In the genomic region with DNA sequence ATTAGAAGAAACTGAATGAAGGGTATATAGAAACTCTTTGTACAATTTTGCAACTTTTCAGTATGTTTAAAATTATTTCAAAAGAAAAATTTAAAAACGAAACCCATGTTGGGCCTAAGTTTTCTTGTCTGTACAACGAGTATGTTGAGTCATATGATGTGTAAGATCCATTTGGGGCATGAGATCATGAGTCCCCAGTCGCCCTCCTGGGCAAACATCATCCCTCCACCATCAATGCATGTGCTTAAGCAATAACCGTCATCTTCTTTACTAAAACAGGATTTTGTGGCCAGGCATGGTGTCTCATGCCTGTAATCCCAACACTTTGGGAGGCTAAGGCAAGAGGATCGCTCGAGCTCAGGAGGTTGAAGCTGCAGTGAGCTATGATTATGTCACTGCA, we compare ENCODE assay signal across 26 cellular contexts. TPM values are rescaled to one million over a fixed set of nuclear protein-coding genes. Genes with fewer than 3 reads are reported as not detected.
DNase-seq lines count a peak whose midpoint lies in the region; ATAC-seq and TF ChIP-seq lines count a peak whose summit lies in the region.
"Had no signal": no experiment of that assay in that cellular context is flagged by ENCODE, and none has a peak within 500 bp of the region (broad histone marks: within the 10 kb centered on the region; RNA-seq: fewer than 3 reads in every experiment).

No MANE protein-coding gene starts in this region.

- H3K9me3 ChIP-seq in MG63 (no peaks in the 10 kb centered on the region), RWPE2 (ENCODE audit: severe bottlenecking) (peaks cover under 1% of the 10 kb centered on the region), fibroblast of lung (ENCODE audit: control insufficient read depth, insufficient read depth, low read depth, low read length) (no peaks in the 10 kb centered on the region), BE2C (no peaks in the 10 kb centered on the region)
- H3K9me3 ChIP-seq: adrenal gland, prostate gland, SJSA1, tibial artery had no signal

- TF ChIP-seq CTCF in RWPE2 (IDR thresholded peaks at IDR 0.05; ENCODE audit: poor library complexity, severe bottlenecking) = no peak
- no peak for TF ChIP-seq CTCF in fibroblast of lung (conservative IDR thresholded peaks at IDR 0.05 in 1 of 2, IDR thresholded peaks at IDR 0.05 in 1 of 2; ENCODE audit: low read depth in 1 of 2, low read length in 2 of 2)
- TF ChIP-seq CTCF in endothelial cell (IDR thresholded peaks at IDR 0.05; ENCODE audit: unreplicated experiment) = no peak
- no peak for TF ChIP-seq CTCF in BE2C (IDR thresholded peaks at IDR 0.05; ENCODE audit: low read depth, low read length)

- no peaks in the 10 kb centered on the region for H3K27me3 Mint-ChIP-seq in endothelial cell (ENCODE audit: unreplicated experiment)
- H3K27me3 Mint-ChIP-seq: stimulated activated naive CD8-positive, alpha-beta T cell treated with anti-CD3 and anti-CD28 coated beads, Interleukin-15, amount 100 ng/mL, for 72 hours had no signal

- no peak overlapping the region for H3K27ac Mint-ChIP-seq in endothelial cell (ENCODE audit: unreplicated experiment)
- H3K27ac Mint-ChIP-seq: activated CD4-positive, alpha-beta T cell treated with anti-CD3 and anti-CD28 coated beads, Interleukin-2, amount 10 ng/mL, durations not matched to agents 24 days and 14 days; CD14-positive monocyte; endodermal cell had no signal

- no peak overlapping the region for H3K4me3 ChIP-seq in MG63
- no peak overlapping the region for H3K4me3 ChIP-seq in RWPE2 (ENCODE audit: severe bottlenecking)
- H3K4me3 ChIP-seq in fibroblast of lung (replicated peaks in 1 of 4; ENCODE audit: control extremely low read depth in 1 of 4, insufficient read depth in 1 of 4, low read depth in 3 of 4, low read length in 4 of 4) = no peak overlapping the region
- H3K4me3 ChIP-seq in BE2C (ENCODE audit: low read depth, low read length) = no peak overlapping the region
- H3K4me3 ChIP-seq: adrenal gland, cardiac muscle cell, prostate gland, SJSA1, tibial artery had no signal

- H3K27ac ChIP-seq in RWPE2 (ENCODE audit: poor library complexity, severe bottlenecking) (peak overlapping the region; percentile 74), fibroblast of lung (ENCODE audit: insufficient read depth, low read length) (no peak overlapping the region)
- H3K27ac ChIP-seq: adrenal gland, cardiac muscle cell, KMS-11, prostate gland, SJSA1, tibial artery had no signal

- H3K27me3 ChIP-seq in MG63 (no peaks in the 10 kb centered on the region), RWPE2 (ENCODE audit: insufficient read depth, poor library complexity, severe bottlenecking) (no peaks in the 10 kb centered on the region), fibroblast of lung (ENCODE audit: control insufficient read depth, insufficient read depth, low read length) (no peaks in the 10 kb centered on the region), BE2C (peaks cover 37% of the 10 kb centered on the region)
- H3K27me3 ChIP-seq: SJSA1 had no signal

- DNase-seq in ELR (ENCODE audit: low read depth) = peak; percentile 67
- DNase-seq in MG63 = peak; percentile 8
- no peak for DNase-seq in RWPE2 (ENCODE audit: low spot score)
- peak; percentile 5 to 8 for DNase-seq in fibroblast of lung (ENCODE audit: low read depth in 2 of 2)
- no peak for DNase-seq in endothelial cell (ENCODE audit: low spot score)
- no peak for DNase-seq in BE2C
- DNase-seq: activated CD4-positive, alpha-beta T cell treated with anti-CD3 and anti-CD28 coated beads, Interleukin-2, amount 10 ng/mL, durations not matched to agents 24 days and 14 days; activated T-cell treated with anti-CD3 and anti-CD28 coated beads, Interleukin-2, amount 50 U/mL, for 4 hours; adrenal gland; Calu3; cortex of kidney; endodermal cell; left cardiac atrium; NCI-H2081 treated with DMSO at 0.1 percent for 48 hours; NCI-H82; stimulated activated CD4-positive, alpha-beta T cell treated with anti-CD3 and anti-CD28 coated beads, Interleukin-15, amount 100 ng/mL, for 24 hours; stimulated activated naive CD8-positive, alpha-beta T cell treated with anti-CD3 and anti-CD28 coated beads, Interleukin-15, amount 100 ng/mL, for 72 hours; T-helper 2 cell; tibial artery had no signal

- no peaks in the 10 kb centered on the region for H3K36me3 ChIP-seq in MG63
- H3K36me3 ChIP-seq in RWPE2 (ENCODE audit: low read depth) = no peaks in the 10 kb centered on the region
- H3K36me3 ChIP-seq in fibroblast of lung (ENCODE audit: control insufficient read depth, insufficient read depth, low read length) = no peaks in the 10 kb centered on the region
- H3K36me3 ChIP-seq in BE2C = no peaks in the 10 kb centered on the region
- H3K36me3 ChIP-seq: adrenal gland, cardiac muscle cell, prostate gland, SJSA1, tibial artery had no signal

- H3K4me2 ChIP-seq in fibroblast of lung (ENCODE audit: extremely low read depth, insufficient read depth, low read length) = no peak overlapping the region
- H3K4me2 ChIP-seq: KMS-11 had no signal

- no peak overlapping the region for H3K9ac ChIP-seq in fibroblast of lung (ENCODE audit: insufficient read depth, low read length)
- H3K9ac ChIP-seq: KMS-11 had no signal

- H3K4me1 ChIP-seq in RWPE2 (ENCODE audit: insufficient read depth, poor library complexity, severe bottlenecking) = peaks cover 28% of the 10 kb centered on the region
- no peaks in the 10 kb centered on the region for H3K4me1 ChIP-seq in fibroblast of lung (ENCODE audit: control insufficient read depth, extremely low read depth, insufficient read depth, low read length)
- H3K4me1 ChIP-seq in BE2C = no peaks in the 10 kb centered on the region
- H3K4me1 ChIP-seq: adrenal gland, prostate gland, tibial artery had no signal

- H3K36me3 Mint-ChIP-seq in endothelial cell (ENCODE audit: low read depth, unreplicated experiment) = no peaks in the 10 kb centered on the region
- H3K36me3 Mint-ChIP-seq: CD14-positive monocyte had no signal

- no peak overlapping the region for H2AFZ ChIP-seq in fibroblast of lung (ENCODE audit: low read length)

- H4K20me1 ChIP-seq in fibroblast of lung (ENCODE audit: control insufficient read depth, extremely low read depth, insufficient read depth, low read length) = no peaks in the 10 kb centered on the region

- ATAC-seq in RWPE2 (ENCODE audit: low read depth) = no peak
- no peak for ATAC-seq in GM18861 (IDR thresholded peaks at IDR 0.05; ENCODE audit: unreplicated experiment)
- ATAC-seq in GM21515 (IDR thresholded peaks at IDR 0.05; ENCODE audit: unreplicated experiment) = no peak
- ATAC-seq: activated T-cell treated with anti-CD3 and anti-CD28 coated beads, Interleukin-2, amount 50 U/mL, for 4 hours; left cardiac atrium; stimulated activated naive CD8-positive, alpha-beta T cell treated with anti-CD3 and anti-CD28 coated beads, Interleukin-15, amount 100 ng/mL, for 72 hours had no signal

- H3K4me1 Mint-ChIP-seq in endothelial cell (ENCODE audit: unreplicated experiment) = no peaks in the 10 kb centered on the region

- H3K9me3 Mint-ChIP-seq in endothelial cell (ENCODE audit: unreplicated experiment) = no peaks in the 10 kb centered on the region
- H3K9me3 Mint-ChIP-seq: activated CD4-positive, alpha-beta T cell treated with anti-CD3 and anti-CD28 coated beads, Interleukin-2, amount 10 ng/mL, durations not matched to agents 24 days and 14 days; activated T-cell treated with anti-CD3 and anti-CD28 coated beads, Interleukin-2, amount 50 U/mL, for 4 hours; CD14-positive monocyte; endodermal cell; stimulated activated naive CD8-positive, alpha-beta T cell treated with anti-CD3 and anti-CD28 coated beads, Interleukin-15, amount 100 ng/mL, for 72 hours had no signal

- H3K4me3 Mint-ChIP-seq in endothelial cell (ENCODE audit: unreplicated experiment) = no peak overlapping the region
- H3K4me3 Mint-ChIP-seq: activated CD4-positive, alpha-beta T cell treated with anti-CD3 and anti-CD28 coated beads, Interleukin-2, amount 10 ng/mL, durations not matched to agents 24 days and 14 days; activated T-cell treated with anti-CD3 and anti-CD28 coated beads, Interleukin-2, amount 50 U/mL, for 4 hours; CD14-positive monocyte; endodermal cell; stimulated activated naive CD8-positive, alpha-beta T cell treated with anti-CD3 and anti-CD28 coated beads, Interleukin-15, amount 100 ng/mL, for 72 hours had no signal

- no peaks in the 10 kb centered on the region for H3K79me2 ChIP-seq in fibroblast of lung (ENCODE audit: control insufficient read depth, insufficient read depth, low read length)

RNA-seq across cellular contexts. Expression of a gene that starts 54.2 kb away (rescaled TPM):
- total RNA-seq in MG63 (2014; rRNA removed; shearing (Covaris generic); ENCODE audit: low replicate concordance) = 94.0 and 118 TPM in 2 replicates
- 25.3 and 27.5 TPM in 2 replicates for total RNA-seq in fibroblast of lung
- 29.1 and 36.5 TPM in 2 replicates for polyA plus RNA-seq in fibroblast of lung
- polyA plus RNA-seq in fibroblast of lung (2012) = 18.2 and 22.7 TPM in 2 replicates
- polyA minus RNA-seq in fibroblast of lung (ENCODE audit: low replicate concordance) = 13.8 and 67.5 TPM in 2 replicates
- total RNA-seq in endothelial cell (ENCODE audit: unreplicated experiment) = 40.7 TPM
- polyA plus RNA-seq in BE2C (2012; ENCODE audit: insufficient read depth, insufficient read length, low read depth) = 7.6 TPM

Comparison
In these comparisons a context has a peak if more than half of its experiments do, and no peak if none do; other contexts are left out.
1. DNase-seq: peak in ELR (single experiment), MG63 (single experiment) and fibroblast of lung (2 of 2); none in RWPE2 (single experiment), endothelial cell (single experiment) and BE2C (single experiment).